1 cellular context compared by ENCODE assay signal in genomic region chr19:44643605-44644390, GRCh38.
A peak's percentile ranks its signal among the peaks of the same experiment; 100 is the strongest.
TF ChIP-seq lines count a peak whose summit lies in the region.

PVR (plus strand) TSS chr19:44643910; CDS start chr19:44644097, 187 bp downstream.

TF ChIP-seq in WTC11, 78 proteins besides CTCF, POLR2A, EP300 and RAD21 (continued from another document):
- TF ChIP-seq PRDM15 (CRISPR knock-in tag; IDR thresholded peaks at IDR 0.05) (no peak), ZNF263 (CRISPR knock-in tag; IDR thresholded peaks at IDR 0.05; ENCODE audit: low read depth) (no peak), SMAD4 (CRISPR knock-in tag; IDR thresholded peaks at IDR 0.05) (no peak), RORB (CRISPR knock-in tag; IDR thresholded peaks at IDR 0.05) (no peak), SMAD3 (CRISPR knock-in tag; IDR thresholded peaks at IDR 0.05; ENCODE audit: borderline replicate concordance) (no peak), JUN (CRISPR knock-in tag; IDR thresholded peaks at IDR 0.05) (no peak), SP1 (CRISPR knock-in tag; conservative IDR thresholded peaks at IDR 0.05) (no peak; the same call in 1 of the 2 replicates), RELA (CRISPR knock-in tag; IDR thresholded peaks at IDR 0.05; ENCODE audit: borderline replicate concordance) (no peak), HMGXB4 (CRISPR knock-in tag; IDR thresholded peaks at IDR 0.05) (peak; percentile 72; the same call in 1 of the 2 replicates), FOXP1 (CRISPR knock-in tag; IDR thresholded peaks at IDR 0.05; ENCODE audit: borderline replicate concordance) (peak; percentile 50; the same call in 1 of the 2 replicates), PREB (CRISPR knock-in tag; IDR thresholded peaks at IDR 0.05; ENCODE audit: borderline replicate concordance) (no peak), SOX15 (CRISPR knock-in tag; IDR thresholded peaks at IDR 0.05) (no peak), FOXK1 (CRISPR knock-in tag; IDR thresholded peaks at IDR 0.05) (no peak), IRF2 (CRISPR knock-in tag; IDR thresholded peaks at IDR 0.05; ENCODE audit: borderline replicate concordance, low read depth) (no peak), NR3C1 (CRISPR knock-in tag; conservative IDR thresholded peaks at IDR 0.05; ENCODE audit: low read depth) (no peak), ELF4 (CRISPR knock-in tag; IDR thresholded peaks at IDR 0.05; ENCODE audit: low read depth) (no peak; the same call in 1 of the 2 replicates), ZNF423 (CRISPR knock-in tag; IDR thresholded peaks at IDR 0.05) (peak; percentile 52; the same call in 1 of the 2 replicates), CDX4 (CRISPR knock-in tag; IDR thresholded peaks at IDR 0.05; ENCODE audit: borderline replicate concordance) (no peak)
